ENCODE assay signal across 28 cellular contexts in genomic region chr9:109020113-109020512, GRCh38.
"Had no signal": no experiment of that assay in that cellular context is flagged by ENCODE, and none has a peak within 500 bp of the region (broad histone marks: within the 10 kb centered on the region; RNA-seq: fewer than 3 reads in every experiment).

No MANE protein-coding gene starts in this region.

- H3K36me3 ChIP-seq: colonic mucosa, prostate gland had no signal

- DNase-seq: cerebellar nuclear complex; colonic mucosa; dermis blood vessel endothelial cell; effector memory CD4-positive, alpha-beta T cell; gastrocnemius medialis; head of caudate nucleus; kidney; mesendoderm; midbrain; naive thymus-derived CD4-positive, alpha-beta T cell; nephron progenitor cell; nucleus accumbens; stimulated activated CD4-positive, alpha-beta T cell treated with anti-CD3 and anti-CD28 coated beads, Interleukin-12 subunit alpha, Interleukin-12 subunit beta, amount 100 ng/mL, for 4 hours; stimulated activated CD4-positive, alpha-beta T cell treated with anti-CD3 and anti-CD28 coated beads, Interleukin-1b, Interleukin-23, amount 100 ng/mL, for 48 hours; stimulated activated CD4-positive, alpha-beta T cell treated with anti-CD3 and anti-CD28 coated beads, Interleukin-4, amount 100 ng/mL, for 1 hour; stimulated activated CD8-positive, alpha-beta memory T cell treated with anti-CD3 and anti-CD28 coated beads, Interleukin-4, amount 100 ng/mL, for 48 hours; stimulated activated naive CD8-positive, alpha-beta T cell treated with anti-CD3 and anti-CD28 coated beads, Interleukin-15, Interleukin-2, amounts not matched to agents 100 U/mL and 50 U/mL, for 24 hours; substantia nigra; upper lobe of left lung had no signal

- H3K4me1 ChIP-seq: colonic mucosa, prostate gland had no signal

- H3K4me2 ChIP-seq: smooth muscle cell had no signal

- H3K27me3 ChIP-seq: colonic mucosa, gastrocnemius medialis, right atrium auricular region, tibial nerve, upper lobe of left lung had no signal

- H3K27ac ChIP-seq: colonic mucosa, gastrocnemius medialis, right atrium auricular region, thoracic aorta, tibial nerve, upper lobe of left lung had no signal

- H3K27me3 Mint-ChIP-seq: naive thymus-derived CD4-positive, alpha-beta T cell had no signal

- FAIRE-seq: endothelial cell of umbilical vein, kidney, urothelium cell line had no signal

- H3K4me3 Mint-ChIP-seq: naive thymus-derived CD4-positive, alpha-beta T cell; nephron progenitor cell had no signal

- H3K4me3 ChIP-seq: colonic mucosa, gastrocnemius medialis, prostate gland, right atrium auricular region, smooth muscle cell, thoracic aorta, tibial nerve, upper lobe of left lung had no signal

- ATAC-seq: gastrocnemius medialis; left lobe of liver; naive thymus-derived CD4-positive, alpha-beta T cell; sciatic nerve; stimulated activated naive CD8-positive, alpha-beta T cell treated with anti-CD3 and anti-CD28 coated beads, Interleukin-15, Interleukin-2, amounts not matched to agents 100 U/mL and 50 U/mL, for 24 hours had no signal

- H3K9me3 Mint-ChIP-seq: naive thymus-derived CD4-positive, alpha-beta T cell; nephron progenitor cell had no signal

- H3K9me3 ChIP-seq: colonic mucosa, gastrocnemius medialis, prostate gland, right atrium auricular region, thoracic aorta, tibial nerve, upper lobe of left lung had no signal
